22 cellular contexts compared by ENCODE assay signal in the genomic region with DNA sequence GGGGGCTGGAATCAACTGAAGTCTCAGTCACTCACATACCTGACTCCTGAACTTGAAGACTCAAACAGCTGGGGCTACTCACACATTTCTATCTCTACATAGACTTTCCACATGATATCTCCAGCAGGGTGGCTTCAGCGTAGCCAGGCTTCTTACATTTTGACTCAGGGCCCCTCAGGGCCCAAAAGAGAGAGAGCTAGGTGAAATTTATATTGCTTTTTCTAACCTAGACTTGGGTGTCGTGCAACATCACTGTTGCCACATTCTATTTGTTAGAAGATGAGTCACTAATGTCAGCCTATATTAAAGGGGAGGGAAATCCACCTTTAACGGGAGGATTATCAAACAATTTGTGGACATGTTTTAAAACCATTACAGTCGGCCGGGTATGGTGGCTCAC.
"Had no signal": no experiment of that assay in that cellular context is flagged by ENCODE, and none has a peak within 500 bp of the region (broad histone marks: within the 10 kb centered on the region; RNA-seq: fewer than 3 reads in every experiment).

No MANE protein-coding gene starts in this region.

- H3K27me3 Mint-ChIP-seq: progenitor cell of endocrine pancreas had no signal

- H3K27me3 ChIP-seq: colonic mucosa, heart left ventricle, pancreas, stomach, transverse colon had no signal

- H3K4me3 Mint-ChIP-seq: natural killer cell, neural crest cell had no signal

- H3K36me3 ChIP-seq: colonic mucosa, pancreas, thoracic aorta, transverse colon had no signal

- H3K4me3 ChIP-seq: colonic mucosa, heart left ventricle, lung, pancreas, stomach, thoracic aorta, transverse colon had no signal

- DNase-seq: colonic mucosa; dermis blood vessel endothelial cell; erythroblast; heart left ventricle; hippocampal formation; left colon; left ventricle myocardium superior; mesenchymal stem cell; natural killer cell; occipital lobe; pancreas; right cardiac atrium; small intestine; stimulated activated CD4-positive, alpha-beta T cell treated with anti-CD3 and anti-CD28 coated beads, Interleukin-12 subunit alpha, Interleukin-12 subunit beta, amount 100 ng/mL, for 4 hours; stimulated activated naive CD4-positive, alpha-beta T cell; stomach; substantia nigra; transverse colon had no signal

- H3K4me1 ChIP-seq: colonic mucosa had no signal

- H3K9me3 ChIP-seq: colonic mucosa, heart left ventricle, pancreas, stomach, thoracic aorta, transverse colon had no signal

- ATAC-seq: heart left ventricle, left colon, left ventricle myocardium superior, natural killer cell, pancreas, right cardiac atrium had no signal

- H3K27ac ChIP-seq: colonic mucosa, heart left ventricle, pancreas, stomach, thoracic aorta, transverse colon had no signal

- H3K27ac Mint-ChIP-seq: progenitor cell of endocrine pancreas had no signal

- H3K9me3 Mint-ChIP-seq: natural killer cell had no signal

- H3K4me1 Mint-ChIP-seq: neural crest cell had no signal
